Comparison of ENCODE assay signal across 8 cellular contexts in the genomic region with DNA sequence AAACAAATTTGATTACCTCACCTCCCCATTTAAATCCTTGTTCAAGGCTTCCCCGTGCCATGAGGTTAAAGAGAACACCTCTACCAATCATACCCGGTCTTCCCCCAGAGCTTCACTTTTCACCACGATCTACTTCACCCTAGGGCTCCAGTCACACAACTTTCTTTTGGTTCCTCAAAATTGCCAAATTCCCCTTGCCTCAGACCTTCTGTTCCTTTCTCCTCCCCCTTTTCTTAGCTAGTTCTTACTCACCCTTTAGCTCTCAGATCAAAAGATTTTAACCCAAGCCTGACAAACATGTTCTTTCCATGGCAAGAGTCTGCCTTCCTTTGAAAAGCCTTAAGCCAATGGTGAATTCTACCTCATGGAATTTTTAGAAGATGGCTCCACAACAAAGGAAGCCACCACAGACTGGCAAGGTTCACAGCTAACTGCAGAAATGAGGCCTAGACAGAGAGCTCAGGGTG. TPM values are rescaled to one million over a fixed set of nuclear protein-coding genes. Genes with fewer than 3 reads are reported as not detected.
A peak's percentile ranks its signal among the peaks of the same experiment; 100 is the strongest.
DNase-seq lines count a peak whose midpoint lies in the region; ATAC-seq and TF ChIP-seq lines count a peak whose summit lies in the region.

No MANE protein-coding gene starts in this region.

- H3K4me3 Mint-ChIP-seq in activated naive CD8-positive, alpha-beta T cell treated with anti-CD3 and anti-CD28 coated beads for 36 hours = peak overlapping the region; percentile 69
- H3K4me3 Mint-ChIP-seq in neural progenitor cell = no peak overlapping the region

- peaks cover 45% of the 10 kb centered on the region for H3K36me3 Mint-ChIP-seq in activated naive CD8-positive, alpha-beta T cell treated with anti-CD3 and anti-CD28 coated beads for 36 hours
- H3K36me3 Mint-ChIP-seq in neural progenitor cell = peaks cover 14% of the 10 kb centered on the region

- H3K36me3 ChIP-seq in GM06990 (ENCODE audit: control insufficient read depth, insufficient read depth, low read length) = no peaks in the 10 kb centered on the region; the same call in 1 of the 2 replicates
- H3K36me3 ChIP-seq in neural progenitor cell = no peaks in the 10 kb centered on the region
- H3K36me3 ChIP-seq in tibial artery = no peaks in the 10 kb centered on the region

- TF ChIP-seq CTCF in GM06990 (IDR thresholded peaks at IDR 0.05; ENCODE audit: insufficient read depth, low read length, poor library complexity, severe bottlenecking) (no peak), neural progenitor cell (IDR thresholded peaks at IDR 0.05) (no peak), tibial artery (IDR thresholded peaks at IDR 0.05) (no peak)

- peaks cover 79% of the 10 kb centered on the region for H3K4me1 Mint-ChIP-seq in activated naive CD8-positive, alpha-beta T cell treated with anti-CD3 and anti-CD28 coated beads for 36 hours
- H3K4me1 Mint-ChIP-seq in neural progenitor cell = peaks cover 44% of the 10 kb centered on the region

- DNase-seq in GM06990 (ENCODE audit: extremely low read depth, insufficient read length) (peak; percentile 52), neural progenitor cell (ENCODE audit: low spot score) (no peak), NCI-H748 treated with DMSO at 0.1 percent for 48 hours (lab: John Stamatoyannopoulos, UW) (no peak), tibial artery (no peak), caudate nucleus (lab: John Stamatoyannopoulos, UW) (no peak)
- peak; percentile 28 for DNase-seq in activated naive CD8-positive, alpha-beta T cell treated with anti-CD3 and anti-CD28 coated beads for 36 hours

- H3K9me3 Mint-ChIP-seq in activated naive CD8-positive, alpha-beta T cell treated with anti-CD3 and anti-CD28 coated beads for 36 hours = no peaks in the 10 kb centered on the region
- H3K9me3 Mint-ChIP-seq in neural progenitor cell = no peaks in the 10 kb centered on the region

- H3K9ac ChIP-seq in neural progenitor cell = no peak overlapping the region

- ATAC-seq in GM21381 (IDR thresholded peaks at IDR 0.05; ENCODE audit: unreplicated experiment) (peak; percentile 61), HG03571 (IDR thresholded peaks at IDR 0.05; ENCODE audit: unreplicated experiment) (peak; percentile 62)

- H3K4me2 ChIP-seq in neural progenitor cell = no peak overlapping the region

- H3K27me3 Mint-ChIP-seq in activated naive CD8-positive, alpha-beta T cell treated with anti-CD3 and anti-CD28 coated beads for 36 hours = no peaks in the 10 kb centered on the region
- peaks cover 2% of the 10 kb centered on the region for H3K27me3 Mint-ChIP-seq in neural progenitor cell (ENCODE audit: insufficient read depth, low read depth)

- H3K27ac Mint-ChIP-seq in activated naive CD8-positive, alpha-beta T cell treated with anti-CD3 and anti-CD28 coated beads for 36 hours = peak overlapping the region; percentile 90
- H3K27ac Mint-ChIP-seq in neural progenitor cell = no peak overlapping the region

- no peak overlapping the region for H2AFZ ChIP-seq in neural progenitor cell (replicated peaks)

- peak overlapping the region; percentile 38; the same call in 1 of the 2 replicates for H3K4me3 ChIP-seq in GM06990 (replicated peaks; ENCODE audit: low read depth, low read length)
- H3K4me3 ChIP-seq in neural progenitor cell = no peak overlapping the region
- no peak overlapping the region for H3K4me3 ChIP-seq in tibial artery

- peaks cover 17% of the 10 kb centered on the region for H3F3A ChIP-seq in neural progenitor cell (ENCODE audit: low read depth)

- H3K27ac ChIP-seq in neural progenitor cell (peak overlapping the region; percentile 18), tibial artery (peak overlapping the region in 1 of 2 donors; percentile 5), caudate nucleus (ENCODE audit: low read depth, low read length) (no peak overlapping the region)

- no peaks in the 10 kb centered on the region for H3K27me3 ChIP-seq in GM06990 (replicated peaks; ENCODE audit: control insufficient read depth, insufficient read depth, low read length)
- H3K27me3 ChIP-seq in neural progenitor cell = no peaks in the 10 kb centered on the region
- no peaks in the 10 kb centered on the region for H3K27me3 ChIP-seq in tibial artery

- peaks cover 52% of the 10 kb centered on the region for H3K79me2 ChIP-seq in neural progenitor cell (ENCODE audit: low read depth)

- H4K20me1 ChIP-seq in neural progenitor cell (ENCODE audit: low read depth) = peaks cover 18% of the 10 kb centered on the region

- H3K9me3 ChIP-seq in neural progenitor cell (ENCODE audit: low read depth) (no peaks in the 10 kb centered on the region), tibial artery (no peaks in the 10 kb centered on the region)

- intact Hi-C loops in tibial artery (cut with DNase I; ENCODE audit: low total_unique reads) = no loop called here

- peaks cover 59% of the 10 kb centered on the region for H3K4me1 ChIP-seq in neural progenitor cell
- peaks cover 0 to 13% (median 5%) of the 10 kb centered on the region in 4 donors for H3K4me1 ChIP-seq in tibial artery

RNA-seq across cellular contexts. Expression of gene MAPKAP1, which starts 56.7 kb away (rescaled TPM):
- total RNA-seq in activated naive CD8-positive, alpha-beta T cell treated with anti-CD3 and anti-CD28 coated beads for 36 hours = 10 to 100 TPM; 91.8 to 92.2 TPM
- total RNA-seq in neural progenitor cell (ENCODE audit: low replicate concordance) = 53.9 and 56.6 TPM in 2 replicates

Comparison
In these comparisons a context has a peak if more than half of its experiments do, and no peak if none do; other contexts are left out.
1. DNase-seq: peak in GM06990 (single experiment) and activated naive CD8-positive, alpha-beta T cell treated with anti-CD3 and anti-CD28 coated beads for 36 hours (single experiment); none in neural progenitor cell (single experiment), NCI-H748 treated with DMSO at 0.1 percent for 48 hours (single experiment), tibial artery (0 of 2) and caudate nucleus (0 of 61).